ENCODE assay signal across 29 cellular contexts in the genomic region with DNA sequence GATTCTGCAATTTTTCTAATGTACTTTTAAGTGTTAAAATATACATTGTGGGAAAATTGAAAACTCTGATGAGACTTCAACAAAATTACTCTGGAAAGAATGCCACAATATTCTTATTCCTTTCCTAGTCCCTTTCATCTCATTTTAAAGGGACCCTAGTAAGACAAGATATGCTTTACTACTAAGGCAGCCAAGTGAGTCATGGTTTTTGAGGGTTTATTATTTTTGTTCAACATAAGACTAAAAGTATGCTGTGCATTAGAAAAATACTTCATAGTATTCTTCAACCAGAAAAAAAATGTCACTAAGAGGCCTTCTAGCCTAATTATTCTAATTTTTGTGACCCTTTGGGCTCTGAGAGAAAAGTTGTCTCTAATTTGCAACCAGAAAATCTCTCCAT. TPM values are rescaled to one million over a fixed set of nuclear protein-coding genes. Genes with fewer than 3 reads are reported as not detected.
"Had no signal": no experiment of that assay in that cellular context is flagged by ENCODE, and none has a peak within 500 bp of the region (broad histone marks: within the 10 kb centered on the region; RNA-seq: fewer than 3 reads in every experiment).

No MANE protein-coding gene starts in this region.

- H3K4me3 Mint-ChIP-seq: activated B cell treated with CpG ODN at 0.5 μM for 24 hours; activated CD8-positive, alpha-beta memory T cell treated with anti-CD3 and anti-CD28 coated beads, Interleukin-2, amount 10 ng/mL, durations not matched to agents 7 days and 5 days; activated CD8-positive, alpha-beta T cell treated with anti-CD3 and anti-CD28 coated beads, Interleukin-2, amount 10 ng/mL, durations not matched to agents 7 days and 5 days; activated naive CD4-positive, alpha-beta T cell treated with anti-CD3 and anti-CD28 coated beads, Interleukin-2, amount 50 U/mL, for 24 hours; activated naive CD8-positive, alpha-beta T cell treated with anti-CD3 and anti-CD28 coated beads, Interleukin-2, amount 50 U/mL, for 24 hours; nephron progenitor cell; stimulated activated naive CD8-positive, alpha-beta T cell treated with anti-CD3 and anti-CD28 coated beads, Interleukin-15, amount 100 ng/mL, for 72 hours; T-helper 2 cell treated with Interferon-gamma antibody and Interleukin-4, amounts not matched to agents 5 μg/mL and 100 μg/mL, for 36 hours; type B pancreatic cell had no signal

- ATAC-seq: activated CD8-positive, alpha-beta memory T cell treated with anti-CD3 and anti-CD28 coated beads, Interleukin-2, amount 10 ng/mL, durations not matched to agents 7 days and 5 days; activated CD8-positive, alpha-beta T cell treated with anti-CD3 and anti-CD28 coated beads, Interleukin-2, amount 10 ng/mL, durations not matched to agents 7 days and 5 days; activated naive CD8-positive, alpha-beta T cell treated with anti-CD3 and anti-CD28 coated beads, Interleukin-2, amount 50 U/mL, for 24 hours; body of pancreas; left ventricle myocardium superior; right lobe of liver; stimulated activated naive CD8-positive, alpha-beta T cell treated with anti-CD3 and anti-CD28 coated beads, Interleukin-15, amount 100 ng/mL, for 72 hours had no signal

- H3K27me3 ChIP-seq: body of pancreas, colonic mucosa, esophagus squamous epithelium, neutrophil, right lobe of liver, uterus had no signal

- H3K36me3 Mint-ChIP-seq: activated naive CD4-positive, alpha-beta T cell treated with anti-CD3 and anti-CD28 coated beads, Interleukin-2, amount 50 U/mL, for 24 hours; type B pancreatic cell had no signal

- H3K9me3 Mint-ChIP-seq: activated B cell treated with CpG ODN at 0.5 μM for 24 hours; activated naive CD4-positive, alpha-beta T cell treated with anti-CD3 and anti-CD28 coated beads, Interleukin-2, amount 50 U/mL, for 24 hours; activated naive CD8-positive, alpha-beta T cell treated with anti-CD3 and anti-CD28 coated beads, Interleukin-2, amount 50 U/mL, for 24 hours; activated T-helper 2 cell treated with anti-CD3 and anti-CD28 coated beads, Interferon-gamma antibody, Interleukin-2, Interleukin-4, amounts not matched to agents 10 μg/mL and 5 μg/mL and 100 μg/mL, durations not matched to agents 14 hours and 24 hours and 36 hours; stimulated activated naive CD8-positive, alpha-beta T cell treated with anti-CD3 and anti-CD28 coated beads, Interleukin-15, amount 100 ng/mL, for 72 hours; type B pancreatic cell had no signal

- H3K36me3 ChIP-seq: colonic mucosa, neutrophil, right lobe of liver, uterus had no signal

- H3K27ac ChIP-seq: body of pancreas, colonic mucosa, epithelial cell of prostate, esophagus squamous epithelium, neutrophil, right lobe of liver, skin epidermis, uterus had no signal

- H3K4me3 ChIP-seq: body of pancreas, colonic mucosa, esophagus squamous epithelium, right lobe of liver, skin epidermis, uterus had no signal

- H3K4me1 ChIP-seq: colonic mucosa, right lobe of liver, uterus had no signal

- DNase-seq: activated B cell treated with CpG ODN at 0.5 μM for 24 hours; activated CD8-positive, alpha-beta memory T cell treated with anti-CD3 and anti-CD28 coated beads, Interleukin-2, amount 10 ng/mL, durations not matched to agents 7 days and 5 days; activated CD8-positive, alpha-beta T cell treated with anti-CD3 and anti-CD28 coated beads, Interleukin-2, amount 10 ng/mL, durations not matched to agents 7 days and 5 days; activated naive CD8-positive, alpha-beta T cell treated with anti-CD3 and anti-CD28 coated beads, Interleukin-2, amount 50 U/mL, for 24 hours; activated T-cell treated with anti-CD3 and anti-CD28 coated beads, Interleukin-2, amount 50 U/mL, for 48 hours; body of pancreas; colonic mucosa; effector CD8-positive, alpha-beta T cell; esophagus squamous epithelium; glutamatergic neuron; islet precursor cell; left ventricle myocardium superior; naive B cell; nephron progenitor cell; right lobe of liver; stimulated activated CD4-positive, alpha-beta T cell treated with anti-CD3 and anti-CD28 coated beads, Interleukin-12 subunit alpha, Interleukin-12 subunit beta, amount 100 ng/mL, for 4 hours; stimulated activated CD4-positive, alpha-beta T cell treated with anti-CD3 and anti-CD28 coated beads, Interleukin-4, amount 100 ng/mL, for 1 hour; stimulated activated naive CD8-positive, alpha-beta T cell treated with anti-CD3 and anti-CD28 coated beads, Interleukin-15, amount 100 ng/mL, for 72 hours; substantia nigra; uterus had no signal

- H3K9me3 ChIP-seq: body of pancreas, colonic mucosa, esophagus squamous epithelium, neutrophil, right lobe of liver, uterus had no signal

- H3K27ac Mint-ChIP-seq: activated B cell treated with CpG ODN at 0.5 μM for 24 hours; activated CD8-positive, alpha-beta memory T cell treated with anti-CD3 and anti-CD28 coated beads, Interleukin-2, amount 10 ng/mL, durations not matched to agents 7 days and 5 days; activated CD8-positive, alpha-beta T cell treated with anti-CD3 and anti-CD28 coated beads, Interleukin-2, amount 10 ng/mL, durations not matched to agents 7 days and 5 days; activated naive CD4-positive, alpha-beta T cell treated with anti-CD3 and anti-CD28 coated beads, Interleukin-2, amount 50 U/mL, for 24 hours; activated naive CD8-positive, alpha-beta T cell treated with anti-CD3 and anti-CD28 coated beads, Interleukin-2, amount 50 U/mL, for 24 hours; activated T-helper 2 cell treated with anti-CD3 and anti-CD28 coated beads, Interferon-gamma antibody, Interleukin-2, Interleukin-4, amounts not matched to agents 10 μg/mL and 5 μg/mL and 100 μg/mL, durations not matched to agents 14 hours and 24 hours and 36 hours; nephron progenitor cell; progenitor cell of endocrine pancreas; stimulated activated naive CD8-positive, alpha-beta T cell treated with anti-CD3 and anti-CD28 coated beads, Interleukin-15, amount 100 ng/mL, for 72 hours; T-helper 2 cell treated with Interferon-gamma antibody and Interleukin-4, amounts not matched to agents 5 μg/mL and 100 μg/mL, for 36 hours; type B pancreatic cell had no signal

- H3K27me3 Mint-ChIP-seq: activated B cell treated with CpG ODN at 0.5 μM for 24 hours; activated CD8-positive, alpha-beta memory T cell treated with anti-CD3 and anti-CD28 coated beads, Interleukin-2, amount 10 ng/mL, durations not matched to agents 7 days and 5 days; activated naive CD8-positive, alpha-beta T cell treated with anti-CD3 and anti-CD28 coated beads, Interleukin-2, amount 50 U/mL, for 24 hours; naive B cell; stimulated activated naive CD8-positive, alpha-beta T cell treated with anti-CD3 and anti-CD28 coated beads, Interleukin-15, amount 100 ng/mL, for 72 hours had no signal

- H3K4me1 Mint-ChIP-seq: activated CD8-positive, alpha-beta memory T cell treated with anti-CD3 and anti-CD28 coated beads, Interleukin-2, amount 10 ng/mL, durations not matched to agents 7 days and 5 days; activated naive CD4-positive, alpha-beta T cell treated with anti-CD3 and anti-CD28 coated beads, Interleukin-2, amount 50 U/mL, for 24 hours; activated naive CD8-positive, alpha-beta T cell treated with anti-CD3 and anti-CD28 coated beads, Interleukin-2, amount 50 U/mL, for 24 hours; stimulated activated naive CD8-positive, alpha-beta T cell treated with anti-CD3 and anti-CD28 coated beads, Interleukin-15, amount 100 ng/mL, for 72 hours had no signal

RNA-seq across cellular contexts. Expression of gene IL12A, which starts 7.4 kb away (rescaled TPM):
- total RNA-seq: activated CD8-positive, alpha-beta T cell treated with anti-CD3 and anti-CD28 coated beads, Interleukin-2, amount 10 ng/mL, durations not matched to agents 7 days and 5 days; osteocyte; progenitor cell of endocrine pancreas had no signal
